26 cellular contexts compared by ENCODE assay signal in the genomic region with DNA sequence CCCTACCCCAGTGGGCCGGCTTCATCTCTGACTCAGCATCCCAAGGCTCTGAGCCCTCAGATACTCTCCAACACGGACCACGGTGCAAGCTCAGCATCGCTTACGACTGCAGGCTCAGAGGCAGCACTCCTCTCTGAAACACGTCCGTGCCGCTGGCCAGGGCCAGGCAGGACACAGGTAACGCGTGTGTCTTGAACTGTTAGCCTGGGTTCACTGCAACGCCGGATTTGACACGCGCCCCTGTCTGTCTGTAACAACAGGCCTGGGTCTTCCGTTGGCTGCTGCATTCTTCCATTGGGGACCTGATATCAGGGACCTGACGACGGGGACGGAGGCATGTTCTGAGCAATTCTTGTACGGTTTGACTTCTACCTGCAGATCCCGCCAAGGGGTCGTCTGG. TPM values are rescaled to one million over a fixed set of nuclear protein-coding genes. Genes with fewer than 3 reads are reported as not detected.
DNase-seq lines count a peak whose midpoint lies in the region; ATAC-seq and TF ChIP-seq lines count a peak whose summit lies in the region.
"Had no signal": no experiment of that assay in that cellular context is flagged by ENCODE, and none has a peak within 500 bp of the region (broad histone marks: within the 10 kb centered on the region; RNA-seq: fewer than 3 reads in every experiment).

No MANE protein-coding gene starts in this region.

- no peak for TF ChIP-seq CTCF in RWPE2 (IDR thresholded peaks at IDR 0.05; ENCODE audit: poor library complexity, severe bottlenecking)
- TF ChIP-seq CTCF in endodermal cell (conservative IDR thresholded peaks at IDR 0.05): no peak
- TF ChIP-seq CTCF in osteocyte (IDR thresholded peaks at IDR 0.05): no peak

- H3K36me3 Mint-ChIP-seq in endodermal cell (ENCODE audit: low read depth): no peaks in the 10 kb centered on the region
- H3K36me3 Mint-ChIP-seq in osteocyte (ENCODE audit: unreplicated experiment): no peaks in the 10 kb centered on the region

- WGBS in endodermal cell (ENCODE audit: insufficient coverage in 1 of 2, insufficient read length in 1 of 2), 2 experiments: 92% methylated on average over 13 to 21 of the region's 21 CpGs

- no peak overlapping the region for H3K4me3 ChIP-seq in RWPE2 (ENCODE audit: severe bottlenecking)
- no peak overlapping the region for H3K4me3 ChIP-seq in endodermal cell (ENCODE audit: low read length)
- H3K4me3 ChIP-seq: A549; BLaER1 treated with 17β-estradiol and CSF1 and Interleukin-3, amounts not matched to agents 10 nM and 100 nM; SK-N-MC had no signal

- H3K4me1 Mint-ChIP-seq in endodermal cell (peaks cover 2% of the 10 kb centered on the region), osteocyte (ENCODE audit: unreplicated experiment) (no peaks in the 10 kb centered on the region)

- H3K9ac ChIP-seq in endodermal cell (ENCODE audit: extremely low read depth, low read length, poor library complexity, severe bottlenecking): no peak overlapping the region
- H3K9ac ChIP-seq: BLaER1 treated with 17β-estradiol and CSF1 and Interleukin-3, amounts not matched to agents 10 nM and 100 nM had no signal

- H3K27ac Mint-ChIP-seq in endodermal cell (no peak overlapping the region), osteocyte (ENCODE audit: unreplicated experiment) (no peak overlapping the region)
- H3K27ac Mint-ChIP-seq: CD4-positive, alpha-beta T cell had no signal

- H3K27ac ChIP-seq in RWPE2 (ENCODE audit: poor library complexity, severe bottlenecking) (no peak overlapping the region), endodermal cell (ENCODE audit: low read depth, low read length) (no peak overlapping the region)
- H3K27ac ChIP-seq: A549; BLaER1 treated with 17β-estradiol and CSF1 and Interleukin-3, amounts not matched to agents 10 nM and 100 nM; RWPE1; SK-N-MC had no signal

- no peak overlapping the region for H3K4me3 Mint-ChIP-seq in endodermal cell
- H3K4me3 Mint-ChIP-seq in osteocyte (ENCODE audit: unreplicated experiment): no peak overlapping the region
- H3K4me3 Mint-ChIP-seq: CD4-positive, alpha-beta T cell had no signal

- H3K4me1 ChIP-seq in RWPE2 (ENCODE audit: insufficient read depth, poor library complexity, severe bottlenecking) (peaks cover 5% of the 10 kb centered on the region), endodermal cell (ENCODE audit: control insufficient read depth, insufficient read depth, low read length) (no peaks in the 10 kb centered on the region)

- H3K36me3 ChIP-seq in RWPE2 (ENCODE audit: low read depth) (no peaks in the 10 kb centered on the region), endodermal cell (ENCODE audit: control insufficient read depth, insufficient read depth, low read length) (no peaks in the 10 kb centered on the region)
- H3K36me3 ChIP-seq: BLaER1 treated with 17β-estradiol and CSF1 and Interleukin-3, amounts not matched to agents 10 nM and 100 nM had no signal

- H3K27me3 Mint-ChIP-seq in endodermal cell (ENCODE audit: insufficient read depth): peaks cover 50% of the 10 kb centered on the region
- H3K27me3 Mint-ChIP-seq in osteocyte (ENCODE audit: unreplicated experiment): peaks cover 18% of the 10 kb centered on the region

- in situ Hi-C loops in KBM-7 (cut with MboI; ENCODE audit: low pct_unique_long_range_greater_than_20kb, low sequenced_read_pairs): no loop called here

- no peak for ATAC-seq in RWPE2 (ENCODE audit: low read depth)
- ATAC-seq: A549, HCT116 had no signal

- H3K27me3 ChIP-seq in RWPE2 (ENCODE audit: insufficient read depth, poor library complexity, severe bottlenecking): peaks cover 34% of the 10 kb centered on the region
- peaks cover 37% of the 10 kb centered on the region for H3K27me3 ChIP-seq in endodermal cell (ENCODE audit: control insufficient read depth, insufficient read depth, low read length, poor library complexity, severe bottlenecking)

- H3K9me3 Mint-ChIP-seq in endodermal cell (no peaks in the 10 kb centered on the region), osteocyte (ENCODE audit: unreplicated experiment) (peaks cover 12% of the 10 kb centered on the region)

- H3K9me3 ChIP-seq in RWPE2 (ENCODE audit: severe bottlenecking) (peaks cover 4% of the 10 kb centered on the region), endodermal cell (ENCODE audit: control insufficient read depth, low read length) (peaks cover 8% of the 10 kb centered on the region)
- H3K9me3 ChIP-seq: A549 had no signal

- peak; percentile 42 for DNase-seq in activated effector memory CD4-positive, alpha-beta T cell treated with anti-CD3 and anti-CD28 coated beads, Interleukin-2, amount 50 U/mL, for 16 hours
- no peak for DNase-seq in activated effector memory CD4-positive, alpha-beta T cell treated with Interleukin-2 at 50 U/mL for 16 hours
- DNase-seq in RWPE2 (ENCODE audit: low spot score): peak; percentile 66
- peak; percentile 35 for DNase-seq in endodermal cell
- peak; percentile 83 for DNase-seq in osteocyte (ENCODE audit: extremely low spot score, unreplicated experiment)
- no peak for DNase-seq in KBM-7
- DNase-seq in foreskin melanocyte: no peak
- no peak for DNase-seq in pons (ENCODE audit: low spot score)
- DNase-seq: AML-193, GOT3, IMR-90, NCI-H1048, NCI-H1417, NCI-H1694, NCI-H2081 treated with DMSO at 0.1 percent for 48 hours, NCI-H2171, NCI-H226, NCI-H510A, NCI-H69, SHP77 treated with DMSO at 0.1 percent for 48 hours had no signal

RNA-seq across cellular contexts. Expression of a gene that starts 6.4 kb away (rescaled TPM):
- total RNA-seq in endodermal cell (under 1 TPM in 1 of 2 donors, not detected in 1; 0.18 TPM), osteocyte (not detected in 2 replicates)
- 0.85 TPM for polyA plus RNA-seq in endodermal cell (2013, experiment 1 of 2)
- polyA plus RNA-seq in endodermal cell (2013, experiment 2 of 2): 0.66 TPM
- total RNA-seq: IMR-90 had no signal
- polyA plus RNA-seq: IMR-90 had no signal

Comparison
In these comparisons a context has a peak if more than half of its experiments do, and no peak if none do; other contexts are left out.
1. DNase-seq: peak in activated effector memory CD4-positive, alpha-beta T cell treated with anti-CD3 and anti-CD28 coated beads, Interleukin-2, amount 50 U/mL, for 16 hours (single experiment), RWPE2 (single experiment), endodermal cell (single experiment) and osteocyte (single experiment); none in activated effector memory CD4-positive, alpha-beta T cell treated with Interleukin-2 at 50 U/mL for 16 hours (single experiment), KBM-7 (single experiment), foreskin melanocyte (single experiment) and pons (single experiment).